1 cellular context compared by ENCODE assay signal in the genomic region with DNA sequence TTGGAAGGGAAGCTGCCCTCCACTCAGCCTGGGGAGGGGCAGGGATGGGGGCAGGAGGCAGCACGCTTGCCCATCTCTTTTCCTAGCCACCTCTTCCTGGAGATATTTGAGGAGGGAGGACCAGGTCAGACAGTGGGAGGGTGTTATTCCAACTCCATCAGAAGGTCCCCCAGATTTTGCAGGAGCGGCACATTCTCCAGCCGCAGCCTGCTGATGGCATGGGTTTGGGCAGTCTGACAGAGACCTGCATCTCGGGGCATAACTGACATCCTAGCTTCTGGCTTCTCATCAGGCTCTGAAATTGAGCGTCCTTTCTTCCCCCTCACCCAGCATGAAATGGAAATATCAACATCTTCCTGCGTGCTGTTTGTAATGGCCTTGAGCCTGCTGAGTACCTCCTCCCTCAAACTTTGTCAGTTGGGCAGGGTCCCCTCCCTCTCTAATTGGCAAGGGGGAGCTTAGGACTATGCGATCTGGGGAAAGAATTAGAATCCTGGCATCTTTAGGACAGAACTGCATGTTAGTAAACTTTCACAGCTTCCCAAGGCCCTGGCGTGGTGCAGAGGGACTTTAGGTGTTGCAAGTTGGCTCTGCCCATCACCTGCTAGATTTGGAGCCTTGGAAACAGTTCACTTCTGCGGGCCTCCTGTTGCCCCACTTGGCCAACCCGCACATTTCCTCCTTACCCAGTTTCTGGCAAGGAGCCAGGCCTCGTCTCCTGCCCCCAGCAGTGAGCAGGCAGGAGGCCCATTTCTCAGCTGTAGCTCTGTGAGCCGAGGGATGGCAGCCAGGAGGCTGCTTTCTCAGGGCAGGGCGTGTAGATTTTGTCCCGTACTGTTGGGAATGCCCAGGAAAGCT.
TF ChIP-seq lines count a peak whose summit lies in the region.

No MANE protein-coding gene starts in this region.

TF ChIP-seq in endothelial cell of umbilical vein, 7 proteins besides CTCF, POLR2A, EP300 and RAD21 (continued from another document):
- TF ChIP-seq FOS (IDR thresholded peaks at IDR 0.05; ENCODE audit: borderline replicate concordance, insufficient read depth, low read length), result no peak
- no peak for TF ChIP-seq JUN (IDR thresholded peaks at IDR 0.05; ENCODE audit: borderline replicate concordance, insufficient read depth, insufficient read length, low read depth)
- TF ChIP-seq, protein P1, sequence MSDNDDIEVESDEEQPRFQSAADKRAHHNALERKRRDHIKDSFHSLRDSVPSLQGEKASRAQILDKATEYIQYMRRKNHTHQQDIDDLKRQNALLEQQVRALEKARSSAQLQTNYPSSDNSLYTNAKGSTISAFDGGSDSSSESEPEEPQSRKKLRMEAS (IDR thresholded peaks at IDR 0.05; ENCODE audit: insufficient read depth, insufficient read length), result no peak
TF ChIP-seq in endothelial cell of umbilical vein: peak in this region for 0.
